1 cellular context compared by ENCODE assay signal in the genomic region with DNA sequence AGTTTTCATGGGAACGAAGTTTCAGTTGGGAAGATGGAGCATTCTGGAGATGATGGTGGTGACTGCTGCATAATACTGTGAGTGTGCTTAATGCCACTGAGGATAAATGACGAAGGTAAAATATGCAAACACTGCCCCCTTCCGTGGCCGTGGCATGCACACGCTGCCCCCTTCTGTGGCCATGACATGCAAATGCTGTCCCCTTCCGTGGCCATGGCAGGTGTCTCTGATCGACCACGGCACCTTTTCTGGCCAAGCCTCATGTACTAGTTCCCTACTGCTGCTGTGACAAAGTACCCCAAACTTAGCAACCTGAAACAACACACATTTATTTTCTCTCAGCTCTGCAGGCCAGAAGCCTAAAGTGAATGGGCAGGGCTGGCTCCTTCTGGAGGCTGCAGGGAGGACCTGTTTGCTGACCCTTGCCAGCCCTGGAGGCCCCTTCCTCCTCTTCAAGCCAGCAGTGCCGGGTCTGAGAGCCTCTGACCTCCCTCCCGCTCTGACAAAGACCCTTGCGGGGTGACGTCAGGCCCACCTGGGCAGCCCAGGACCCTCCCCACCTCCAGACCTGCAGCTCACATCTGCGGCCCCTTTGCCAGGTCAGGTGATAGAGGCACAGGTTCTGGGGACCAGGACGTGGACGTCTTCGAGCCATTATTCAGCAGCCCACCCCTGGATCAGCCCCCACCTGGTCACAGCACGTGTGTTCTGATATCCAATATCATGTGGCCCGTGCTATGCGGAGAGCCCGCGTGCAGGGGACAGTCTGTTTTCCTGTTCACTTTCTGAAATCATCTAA.
TF ChIP-seq lines count a peak whose summit lies in the region.

No MANE protein-coding gene starts in this region.

TF ChIP-seq in H1, 55 proteins besides CTCF, POLR2A, EP300 and RAD21:
- TF ChIP-seq JUN (IDR thresholded peaks at IDR 0.05; ENCODE audit: low read depth, low read length): no peak
- no peak for TF ChIP-seq RNF2 (IDR thresholded peaks at IDR 0.05; ENCODE audit: borderline replicate concordance, low read depth, low read length, missing control alignments, poor library complexity, severe bottlenecking)
- TF ChIP-seq TAF1 (IDR thresholded peaks at IDR 0.05; ENCODE audit: low read depth, low read length): no peak
- TF ChIP-seq CHD2 (IDR thresholded peaks at IDR 0.05; ENCODE audit: low read length): no peak
- peak; percentile 42; the same call in 1 of the 2 replicates for TF ChIP-seq EGR1 (IDR thresholded peaks at IDR 0.05; ENCODE audit: borderline replicate concordance, low read depth, low read length)
- TF ChIP-seq CEBPB (IDR thresholded peaks at IDR 0.05; ENCODE audit: low read depth, low read length): no peak
- TF ChIP-seq FOSL1 (IDR thresholded peaks at IDR 0.05; ENCODE audit: insufficient read depth, low read depth, low read length): no peak
